23 cellular contexts compared by ENCODE assay signal in genomic region chrX:48688531-48689142, GRCh38. TPM values are rescaled to one million over a fixed set of nuclear protein-coding genes. Genes with fewer than 3 reads are reported as not detected.
DNase-seq lines count a peak whose midpoint lies in the region; ATAC-seq, FAIRE-seq and TF ChIP-seq lines count a peak whose summit lies in the region.
"Had no signal": no experiment of that assay in that cellular context is flagged by ENCODE, and none has a peak within 500 bp of the region (broad histone marks: within the 10 kb centered on the region; RNA-seq: fewer than 3 reads in every experiment).

No MANE protein-coding gene starts in this region.

- H3K79me2 ChIP-seq in K562 (ENCODE audit: control insufficient read depth, insufficient read depth, low read length) = no peaks in the 10 kb centered on the region; the same call in 2 of the 3 replicates

- no peak overlapping the region for H2AFZ ChIP-seq in K562 (ENCODE audit: low read depth, low read length)

- H3K4me3 ChIP-seq in H7 (ENCODE audit: insufficient read depth, low read depth, low read length) (no peak overlapping the region), K562 (no peak overlapping the region), neutrophil (ENCODE audit: low read depth in 1 of 2, low read length in 1 of 2) (no peak overlapping the region), WERI-Rb-1 (ENCODE audit: low read depth, low read length) (no peak overlapping the region)
- H3K4me3 ChIP-seq: GM12878, HAP-1 had no signal

- TF ChIP-seq EP300 in K562 (IDR thresholded peaks at IDR 0.05; ENCODE audit: low read length) = no peak

- CTCF ChIA-PET in K562 (lab: Yijun Ruan, JAX; ENCODE audit: low intra/inter-chr PET ratio) = no interaction called here

- no peak overlapping the region for H3K9ac ChIP-seq in K562 (ENCODE audit: insufficient read depth in 1 of 2, low read depth in 2 of 2, low read length in 2 of 2)

- H3K27me3 ChIP-seq in H7 (ENCODE audit: control insufficient read depth, insufficient read depth, low read length) (no peaks in the 10 kb centered on the region), K562 (ENCODE audit: control insufficient read depth in 2 of 2, insufficient read depth in 2 of 2, low read length in 2 of 2) (no peaks in the 10 kb centered on the region), neutrophil (no peaks in the 10 kb centered on the region), WERI-Rb-1 (ENCODE audit: insufficient read depth, low read depth, severe bottlenecking) (peaks cover 2% of the 10 kb centered on the region)
- H3K27me3 ChIP-seq: BE2C had no signal

- FAIRE-seq in K562 (lab: Jason Lieb, UNC) = no peak
- FAIRE-seq: A204.1, GM12878, GM19239 had no signal

- POLR2A ChIA-PET in K562 (lab: Yijun Ruan, JAX) = no interaction called here

- H3K27ac ChIP-seq in K562 (ENCODE audit: extremely low read depth, low read depth, low read length) (no peak overlapping the region), neutrophil (peak overlapping the region; percentile 99), WERI-Rb-1 (no peak overlapping the region)
- H3K27ac ChIP-seq: HL-60 had no signal

- WGBS in K562 (ENCODE audit: insufficient coverage, low coverage, missing lambda C conversion rate) = 49% methylated on average over 6 of the region's 19 CpGs

- H4K20me1 ChIP-seq in K562 (replicated peaks; ENCODE audit: control insufficient read depth, insufficient read depth, low read length) = no peaks in the 10 kb centered on the region

- in situ Hi-C loops in K562 (cut with MboI) = no loop called here

- no peak for TF ChIP-seq RAD21 in K562 (CRISPR knock-in tag; conservative IDR thresholded peaks at IDR 0.05 in 1 of 2, IDR thresholded peaks at IDR 0.05 in 1 of 2)

- no peak for ATAC-seq in K562
- ATAC-seq: GM12878 had no signal

- no peaks in the 10 kb centered on the region for H3K9me3 ChIP-seq in K562 (replicated peaks; ENCODE audit: control insufficient read depth, insufficient read depth, low read depth, low read length)
- H3K9me3 ChIP-seq in neutrophil = no peaks in the 10 kb centered on the region
- no peaks in the 10 kb centered on the region for H3K9me3 ChIP-seq in WERI-Rb-1 (ENCODE audit: severe bottlenecking)
- H3K9me3 ChIP-seq: BE2C, HAP-1 had no signal

- H3K4me1 ChIP-seq in K562 (replicated peaks in 1 of 2; ENCODE audit: control insufficient read depth in 2 of 2, insufficient read depth in 2 of 2, low read length in 2 of 2) = peaks cover under 1 to 18% of the 10 kb centered on the region in 2 experiments; a peak in 3 of 5 replicates
- H3K4me1 ChIP-seq in neutrophil (ENCODE audit: control insufficient read depth in 1 of 2, insufficient read depth in 1 of 2, low read depth in 1 of 2, low read length in 1 of 2) = peaks cover 38 to 60% of the 10 kb centered on the region in 2 experiments
- H3K4me1 ChIP-seq: BE2C, HAP-1 had no signal

- no peaks in the 10 kb centered on the region for H3K36me3 ChIP-seq in H7 (replicated peaks; ENCODE audit: control insufficient read depth, insufficient read depth, low read length)
- no peaks in the 10 kb centered on the region for H3K36me3 ChIP-seq in K562 (ENCODE audit: control insufficient read depth, insufficient read depth, low read length)
- peaks cover 66% of the 10 kb centered on the region for H3K36me3 ChIP-seq in neutrophil
- no peaks in the 10 kb centered on the region for H3K36me3 ChIP-seq in WERI-Rb-1
- H3K36me3 ChIP-seq: BE2C, HAP-1 had no signal

- intact Hi-C loops in K562 (cut with micrococcal nuclease) = no loop called here

- BruUV-seq in K562 (replicated peaks; lab: Mats Ljungman, UMichigan) = no TSS peak

- DNase-seq in H7 = peak; percentile 53
- no peak for DNase-seq in K562 (ENCODE audit: extremely low read depth in 1 of 4, low spot score in 3 of 4)
- DNase-seq in left kidney (ENCODE audit: low read depth, low spot score) = peak; percentile 23
- DNase-seq in Kasumi-1 (lab: John Stamatoyannopoulos, UW) = no peak
- no peak for DNase-seq in WERI-Rb-1
- no peak for DNase-seq in stimulated activated CD4-positive, alpha-beta T cell treated with anti-CD3 and anti-CD28 coated beads, Interleukin-1b, Interleukin-23, amount 100 ng/mL, for 48 hours
- DNase-seq: ACHN; BE2C; C1 segment of cervical spinal cord; CD4-positive, CD25-positive, alpha-beta regulatory T cell; CD8-positive, alpha-beta memory T cell; COR-L47; DMS 273 treated with DMSO at 0.1 percent for 48 hours; DND-41; EL; IMR-90 had no signal

- no peak for TF ChIP-seq CTCF in K562 (IDR thresholded peaks at IDR 0.05 in 2 of 3, conservative IDR thresholded peaks at IDR 0.05 in 1 of 3; ENCODE audit: insufficient read depth in 2 of 3, low read depth in 1 of 3, low read length in 3 of 3)
- TF ChIP-seq CTCF in neutrophil (IDR thresholded peaks at IDR 0.05) = no peak
- no peak for TF ChIP-seq CTCF in WERI-Rb-1 (IDR thresholded peaks at IDR 0.05; ENCODE audit: low read depth, low read length)

- H3K4me2 ChIP-seq in K562 (ENCODE audit: insufficient read depth, low read length) = no peak overlapping the region

- no peak for TF ChIP-seq POLR2A in K562 (conservative IDR thresholded peaks at IDR 0.05)

- no peaks in the 10 kb centered on the region for H3K9me1 ChIP-seq in K562 (ENCODE audit: control insufficient read depth, insufficient read depth, low read length)

TF ChIP-seq in K562, 482 proteins besides CTCF, POLR2A, EP300 and RAD21 (continues in another document):
- no peak for TF ChIP-seq ZBTB11 (CRISPR knock-in tag; IDR thresholded peaks at IDR 0.05)
- no peak for TF ChIP-seq ZNF445 (CRISPR knock-in tag; IDR thresholded peaks at IDR 0.05; ENCODE audit: low read depth)
- 0 out of 2 replicates have a peak, but pooled peaks have one; percentile 15 for TF ChIP-seq POLR2G (IDR thresholded peaks at IDR 0.05; ENCODE audit: low read depth, low read length)
- peak; percentile 36 for TF ChIP-seq RBM25 (IDR thresholded peaks at IDR 0.05; ENCODE audit: low read depth, low read length, severe bottlenecking)

RNA-seq across cellular contexts. Expression of gene WAS, which starts 5.0 kb away (rescaled TPM):
- 0.67 and 0.69 TPM in 2 replicates for total RNA-seq in H7 (2014; rRNA removed; shearing (Covaris generic))
- total RNA-seq in K562 (2011; cell fraction: chromatin; rRNA removed; ENCODE audit: low replicate concordance) = 0.72 and 3.4 TPM in 2 replicates
- 2.2 and 2.8 TPM in 2 replicates for total RNA-seq in K562 (2011; cell fraction: nucleolus; rRNA removed)
- total RNA-seq in K562 (2011; cell fraction: nucleoplasm; rRNA removed) = 0.95 and 3.4 TPM in 2 replicates
- total RNA-seq in K562 (2014; rRNA removed) (8.8 and 9.7 TPM in 2 replicates), K562 (2014; rRNA removed; fragmentation: Illumina TruSeq; extraction: Trizol) (2.4 and 2.9 TPM in 2 replicates), K562 (2015; rRNA removed; fragmentation: Illumina TruSeq; extraction: Trizol) (5.9 and 7.9 TPM in 2 replicates), K562 (2021) (10.8 and 15.7 TPM in 2 replicates)
- polyA plus RNA-seq in K562 (2011; rRNA removed) (1.2 and 20.4 TPM in 2 replicates), K562 (2014; fragmentation: Illumina TruSeq; extraction: Trizol) (16.1 and 17.7 TPM in 2 replicates), K562 (2014; fragmentation: Nextera tagmentation; extraction: Ambion mirVana) (under 1 TPM; 0.11 to 0.25 TPM), K562 (2014; rRNA removed) (3.8 and 4.3 TPM in 2 replicates)
- polyA plus RNA-seq in K562 (2011; cell fraction: cytosol; rRNA removed) = 2.1 and 14.4 TPM in 2 replicates
- polyA plus RNA-seq in K562 (2011; cell fraction: nucleus; rRNA removed) = 8.1 and 32.0 TPM in 2 replicates
- polyA plus RNA-seq in K562 (2012) = 15.0 and 38.9 TPM in 2 replicates
- polyA minus RNA-seq in K562 (2011; rRNA and poly(A)+ RNA removed) = 1.6 and 7.1 TPM in 2 replicates
- polyA minus RNA-seq in K562 (2011; cell fraction: cytosol; rRNA and poly(A)+ RNA removed) = 4.1 and 34.6 TPM in 2 replicates
- 2.3 and 18.2 TPM in 2 replicates for polyA minus RNA-seq in K562 (2011; cell fraction: nucleus; rRNA and poly(A)+ RNA removed)
- total RNA-seq: G401, IMR-90 had no signal

RNA-seq across cellular contexts. Expression of gene SUV39H1, which starts 7.9 kb away (rescaled TPM):
- total RNA-seq in H7 (2014; rRNA removed; shearing (Covaris generic)) = 19.6 and 20.4 TPM in 2 replicates
- total RNA-seq in K562 (2011; cell fraction: chromatin; rRNA removed; ENCODE audit: low replicate concordance) = 9.5 and 28.8 TPM in 2 replicates
- 29.4 and 31.5 TPM in 2 replicates for total RNA-seq in K562 (2011; cell fraction: nucleolus; rRNA removed)
- 20.1 and 21.3 TPM in 2 replicates for total RNA-seq in K562 (2011; cell fraction: nucleoplasm; rRNA removed)
- total RNA-seq in K562 (2014; rRNA removed) (21.7 and 29.1 TPM in 2 replicates), K562 (2014; rRNA removed; fragmentation: Illumina TruSeq; extraction: Trizol) (11.5 and 13.1 TPM in 2 replicates), K562 (2015; rRNA removed; fragmentation: Illumina TruSeq; extraction: Trizol) (17.9 and 19.0 TPM in 2 replicates), K562 (2021) (31.9 and 34.7 TPM in 2 replicates)
- polyA plus RNA-seq in K562 (2011; rRNA removed) (13.8 and 26.0 TPM in 2 replicates), K562 (2014; fragmentation: Illumina TruSeq; extraction: Trizol) (32.1 and 33.5 TPM in 2 replicates), K562 (2014; fragmentation: Nextera tagmentation; extraction: Ambion mirVana) (1 to 10 TPM; 4.7 to 6.5 TPM), K562 (2014; rRNA removed) (19.0 and 19.4 TPM in 2 replicates)
- polyA plus RNA-seq in K562 (2011; cell fraction: cytosol; rRNA removed) = 23.8 and 37.0 TPM in 2 replicates
- 38.1 and 50.4 TPM in 2 replicates for polyA plus RNA-seq in K562 (2011; cell fraction: nucleus; rRNA removed)
- 26.5 and 33.6 TPM in 2 replicates for polyA plus RNA-seq in K562 (2012)
- polyA minus RNA-seq in K562 (2011; rRNA and poly(A)+ RNA removed) = 16.9 and 18.2 TPM in 2 replicates
- polyA minus RNA-seq in K562 (2011; cell fraction: cytosol; rRNA and poly(A)+ RNA removed) = 18.5 and 20.0 TPM in 2 replicates
- 15.3 and 17.7 TPM in 2 replicates for polyA minus RNA-seq in K562 (2011; cell fraction: nucleus; rRNA and poly(A)+ RNA removed)

Comparison
In these comparisons a context has a peak if more than half of its experiments do, and no peak if none do; other contexts are left out.
1. DNase-seq: peak in H7 (single experiment) and left kidney (single experiment); none in K562 (0 of 4), Kasumi-1 (0 of 2), WERI-Rb-1 (single experiment) and stimulated activated CD4-positive, alpha-beta T cell treated with anti-CD3 and anti-CD28 coated beads, Interleukin-1b, Interleukin-23, amount 100 ng/mL, for 48 hours (single experiment).